ENCODE assay signal across 40 cellular contexts in genomic region chr3:25071846-25072245, GRCh38.
"Had no signal": no experiment of that assay in that cellular context is flagged by ENCODE, and none has a peak within 500 bp of the region (broad histone marks: within the 10 kb centered on the region; RNA-seq: fewer than 3 reads in every experiment).

No MANE protein-coding gene starts in this region.

- H3K36me3 Mint-ChIP-seq: activated naive CD4-positive, alpha-beta T cell treated with anti-CD3 and anti-CD28 coated beads, Interleukin-2, amount 10 ng/mL, durations not matched to agents 7 days and 5 days; activated naive CD4-positive, alpha-beta T cell treated with anti-CD3 and anti-CD28 coated beads, Interleukin-2, amount 50 U/mL, for 24 hours; activated naive CD4-positive, alpha-beta T cell treated with anti-CD3 and anti-CD28 coated beads, Interleukin-2, amount 50 U/mL, for 72 hours; activated naive CD8-positive, alpha-beta T cell; activated naive CD8-positive, alpha-beta T cell treated with anti-CD3 and anti-CD28 coated beads for 36 hours; activated naive CD8-positive, alpha-beta T cell treated with anti-CD3 and anti-CD28 coated beads, Interleukin-2, amount 10 ng/mL, durations not matched to agents 7 days and 5 days; brain had no signal

- DNase-seq: activated effector memory CD4-positive, alpha-beta T cell treated with anti-CD3 and anti-CD28 coated beads, Interleukin-2, amount 50 U/mL, for 16 hours; activated effector memory CD4-positive, alpha-beta T cell treated with Interleukin-2 at 50 U/mL for 16 hours; activated gamma-delta T cell; activated gamma-delta T cell treated with Interleukin-2 at 50 U/mL for 16 hours; activated naive CD4-positive, alpha-beta T cell; activated naive CD4-positive, alpha-beta T cell treated with anti-CD3 and anti-CD28 coated beads for 36 hours; activated naive CD4-positive, alpha-beta T cell treated with anti-CD3 and anti-CD28 coated beads, Interleukin-2, amount 10 ng/mL, durations not matched to agents 7 days and 5 days; activated naive CD4-positive, alpha-beta T cell treated with anti-CD3 and anti-CD28 coated beads, Interleukin-2, amount 50 U/mL, for 16 hours; activated naive CD4-positive, alpha-beta T cell treated with Interleukin-2 at 50 U/mL for 16 hours; activated naive CD8-positive, alpha-beta T cell treated with anti-CD3 and anti-CD28 coated beads for 36 hours; activated naive CD8-positive, alpha-beta T cell treated with anti-CD3 and anti-CD28 coated beads, Interleukin-2, amount 10 ng/mL, durations not matched to agents 7 days and 5 days; activated naive CD8-positive, alpha-beta T cell treated with anti-CD3 and anti-CD28 coated beads, Interleukin-2, amount 50 U/mL, for 24 hours; activated T-cell treated with anti-CD3 and anti-CD28 coated beads, Interleukin-2, amount 50 U/mL, for 1 hour; activated T-cell treated with anti-CD3 and anti-CD28 coated beads, Interleukin-2, amount 50 U/mL, for 24 hours; activated T-cell treated with anti-CD3 and anti-CD28 coated beads, Interleukin-2, amount 50 U/mL, for 4 hours; activated T-cell treated with anti-CD3 and anti-CD28 coated beads, Interleukin-2, amount 50 U/mL, for 48 hours; activated T-cell treated with anti-CD3 and anti-CD28 coated beads, Interleukin-2, amount 50 U/mL, for 72 hours; adrenal gland; amniotic stem cell; amygdala; anterior cingulate cortex; aorta; body of pancreas; brain microvascular endothelial cell; caudate nucleus; central memory CD4-positive, alpha-beta T cell; cerebellar nuclear complex had no signal

- H3K27me3 Mint-ChIP-seq: activated naive CD4-positive, alpha-beta T cell treated with anti-CD3 and anti-CD28 coated beads, Interleukin-2, amount 10 ng/mL, durations not matched to agents 7 days and 5 days; activated naive CD4-positive, alpha-beta T cell treated with anti-CD3 and anti-CD28 coated beads, Interleukin-2, amount 50 U/mL, for 24 hours; activated naive CD8-positive, alpha-beta T cell; activated naive CD8-positive, alpha-beta T cell treated with anti-CD3 and anti-CD28 coated beads for 36 hours; activated naive CD8-positive, alpha-beta T cell treated with anti-CD3 and anti-CD28 coated beads, Interleukin-2, amount 10 ng/mL, durations not matched to agents 7 days and 5 days; activated naive CD8-positive, alpha-beta T cell treated with anti-CD3 and anti-CD28 coated beads, Interleukin-2, amount 50 U/mL, for 24 hours; activated T-cell treated with anti-CD3 and anti-CD28 coated beads, Interleukin-2, amount 50 U/mL, for 24 hours; activated T-helper 17 cell treated with anti-CD3 and anti-CD28 coated beads, Interleukin-2, amount 50 U/mL, for 72 hours; brain; central memory CD8-positive, alpha-beta T cell had no signal

- H3K36me3 ChIP-seq: adrenal gland, ascending aorta, brain microvascular endothelial cell, breast epithelium, cardiac muscle cell had no signal

- H3K27ac Mint-ChIP-seq: activated naive CD4-positive, alpha-beta T cell treated with anti-CD3 and anti-CD28 coated beads for 36 hours; activated naive CD4-positive, alpha-beta T cell treated with anti-CD3 and anti-CD28 coated beads, Interleukin-2, amount 10 ng/mL, durations not matched to agents 7 days and 5 days; activated naive CD4-positive, alpha-beta T cell treated with anti-CD3 and anti-CD28 coated beads, Interleukin-2, amount 50 U/mL, for 24 hours; activated naive CD4-positive, alpha-beta T cell treated with anti-CD3 and anti-CD28 coated beads, Interleukin-2, amount 50 U/mL, for 72 hours; activated naive CD8-positive, alpha-beta T cell; activated naive CD8-positive, alpha-beta T cell treated with anti-CD3 and anti-CD28 coated beads for 36 hours; activated naive CD8-positive, alpha-beta T cell treated with anti-CD3 and anti-CD28 coated beads, Interleukin-2, amount 10 ng/mL, durations not matched to agents 7 days and 5 days; activated naive CD8-positive, alpha-beta T cell treated with anti-CD3 and anti-CD28 coated beads, Interleukin-2, amount 50 U/mL, for 24 hours; activated T-cell treated with anti-CD3 and anti-CD28 coated beads, Interleukin-2, amount 50 U/mL, for 24 hours; activated T-cell treated with anti-CD3 and anti-CD28 coated beads, Interleukin-2, amount 50 U/mL, for 72 hours; activated T-helper 1 cell treated with anti-CD3 and anti-CD28 coated beads, Interleukin-12 subunit alpha, Interleukin-12 subunit beta, Interleukin-2, Interleukin-4 antibody, amounts not matched to agents 30 ng/mL and 10 ng/mL and 1 ng/mL, durations not matched to agents 14 hours and 24 hours and 36 hours; activated T-helper 17 cell treated with anti-CD3 and anti-CD28 coated beads, Interleukin-2, amount 50 U/mL, for 72 hours; activated T-helper 2 cell treated with anti-CD3 and anti-CD28 coated beads, Interferon-gamma antibody, Interleukin-2, Interleukin-4, amounts not matched to agents 10 μg/mL and 5 μg/mL and 100 μg/mL, durations not matched to agents 14 hours and 24 hours and 36 hours; brain had no signal

- H3K4me3 ChIP-seq: adrenal gland, ascending aorta, body of pancreas, breast epithelium, cardiac muscle cell had no signal

- H3K27me3 ChIP-seq: adrenal gland, ascending aorta, body of pancreas, brain microvascular endothelial cell, breast epithelium, cardiac muscle cell had no signal

- H3K27ac ChIP-seq: adrenal gland, ascending aorta, body of pancreas, brain microvascular endothelial cell, breast epithelium, cardiac muscle cell had no signal

- H3K9me3 ChIP-seq: adrenal gland, ascending aorta, body of pancreas, breast epithelium had no signal

- FAIRE-seq: astrocyte, bronchial epithelial cell had no signal

- H3K4me1 Mint-ChIP-seq: activated naive CD4-positive, alpha-beta T cell treated with anti-CD3 and anti-CD28 coated beads, Interleukin-2, amount 10 ng/mL, durations not matched to agents 7 days and 5 days; activated naive CD4-positive, alpha-beta T cell treated with anti-CD3 and anti-CD28 coated beads, Interleukin-2, amount 50 U/mL, for 24 hours; activated naive CD8-positive, alpha-beta T cell treated with anti-CD3 and anti-CD28 coated beads for 36 hours; activated naive CD8-positive, alpha-beta T cell treated with anti-CD3 and anti-CD28 coated beads, Interleukin-2, amount 10 ng/mL, durations not matched to agents 7 days and 5 days; activated naive CD8-positive, alpha-beta T cell treated with anti-CD3 and anti-CD28 coated beads, Interleukin-2, amount 50 U/mL, for 24 hours; activated T-helper 17 cell treated with anti-CD3 and anti-CD28 coated beads, Interleukin-2, amount 50 U/mL, for 72 hours; central memory CD8-positive, alpha-beta T cell had no signal

- ATAC-seq: activated naive CD4-positive, alpha-beta T cell treated with anti-CD3 and anti-CD28 coated beads, Interleukin-2, amount 50 U/mL, for 72 hours; activated naive CD8-positive, alpha-beta T cell treated with anti-CD3 and anti-CD28 coated beads, Interleukin-2, amount 50 U/mL, for 24 hours; activated T-cell treated with anti-CD3 and anti-CD28 coated beads, Interleukin-2, amount 50 U/mL, for 4 hours; activated T-cell treated with anti-CD3 and anti-CD28 coated beads, Interleukin-2, amount 50 U/mL, for 72 hours; activated T-helper 17 cell treated with anti-CD3 and anti-CD28 coated beads, Interleukin-2, amount 50 U/mL, for 72 hours; body of pancreas had no signal

- H3K4me3 Mint-ChIP-seq: activated naive CD4-positive, alpha-beta T cell treated with anti-CD3 and anti-CD28 coated beads for 36 hours; activated naive CD4-positive, alpha-beta T cell treated with anti-CD3 and anti-CD28 coated beads, Interleukin-2, amount 10 ng/mL, durations not matched to agents 7 days and 5 days; activated naive CD4-positive, alpha-beta T cell treated with anti-CD3 and anti-CD28 coated beads, Interleukin-2, amount 50 U/mL, for 24 hours; activated naive CD8-positive, alpha-beta T cell; activated naive CD8-positive, alpha-beta T cell treated with anti-CD3 and anti-CD28 coated beads for 36 hours; activated naive CD8-positive, alpha-beta T cell treated with anti-CD3 and anti-CD28 coated beads, Interleukin-2, amount 10 ng/mL, durations not matched to agents 7 days and 5 days; activated naive CD8-positive, alpha-beta T cell treated with anti-CD3 and anti-CD28 coated beads, Interleukin-2, amount 50 U/mL, for 24 hours; activated T-cell treated with anti-CD3 and anti-CD28 coated beads, Interleukin-2, amount 50 U/mL, for 24 hours; activated T-cell treated with anti-CD3 and anti-CD28 coated beads, Interleukin-2, amount 50 U/mL, for 4 hours; activated T-cell treated with anti-CD3 and anti-CD28 coated beads, Interleukin-2, amount 50 U/mL, for 72 hours; activated T-helper 1 cell treated with anti-CD3 and anti-CD28 coated beads, Interleukin-12 subunit alpha, Interleukin-12 subunit beta, Interleukin-2, Interleukin-4 antibody, amounts not matched to agents 30 ng/mL and 10 ng/mL and 1 ng/mL, durations not matched to agents 14 hours and 24 hours and 36 hours; activated T-helper 17 cell treated with anti-CD3 and anti-CD28 coated beads, Interleukin-2, amount 50 U/mL, for 72 hours; brain; central memory CD8-positive, alpha-beta T cell had no signal

- H3K4me1 ChIP-seq: adrenal gland, ascending aorta, body of pancreas, breast epithelium had no signal
